ENCODE assay signal across 22 cellular contexts in genomic region chr15:58539548-58539947, GRCh38.
"Had no signal": no experiment of that assay in that cellular context is flagged by ENCODE, and none has a peak within 500 bp of the region (broad histone marks: within the 10 kb centered on the region; RNA-seq: fewer than 3 reads in every experiment).

No MANE protein-coding gene starts in this region.

- H3K36me3 ChIP-seq: breast epithelium, gastroesophageal sphincter, sigmoid colon, thoracic aorta had no signal

- ATAC-seq: activated CD8-positive, alpha-beta T cell treated with anti-CD3 and anti-CD28 coated beads for 36 hours; gastroesophageal sphincter; naive thymus-derived CD4-positive, alpha-beta T cell; T-cell had no signal

- H3K9me3 ChIP-seq: breast epithelium, gastroesophageal sphincter, sigmoid colon, thoracic aorta had no signal

- DNase-seq: activated CD4-positive, alpha-beta T cell treated with anti-CD3 and anti-CD28 coated beads, Interleukin-2, amount 10 ng/mL, durations not matched to agents 7 days and 5 days; activated CD4-positive, CD25-positive, alpha-beta regulatory T cell treated with anti-CD3 and anti-CD28 coated beads, Interleukin-2, amount 50 U/mL, for 72 hours; activated CD8-positive, alpha-beta T cell treated with anti-CD3 and anti-CD28 coated beads for 36 hours; activated naive CD4-positive, alpha-beta T cell; activated naive CD8-positive, alpha-beta T cell treated with anti-CD3 and anti-CD28 coated beads, Interleukin-2, amount 10 ng/mL, durations not matched to agents 7 days and 5 days; activated T-cell treated with anti-CD3 and anti-CD28 coated beads, Interleukin-2, amount 50 U/mL, for 24 hours; amniotic stem cell; cerebellar nuclear complex; cortex of kidney; hypothalamus; mesenchymal stem cell; naive thymus-derived CD4-positive, alpha-beta T cell; sigmoid colon; stimulated activated CD4-positive, alpha-beta T cell treated with anti-CD3 and anti-CD28 coated beads, Interleukin-2, amount 100 ng/mL, for 48 hours; stimulated activated CD8-positive, alpha-beta memory T cell treated with anti-CD3 and anti-CD28 coated beads, Interleukin-4, amount 100 ng/mL, for 48 hours; stimulated activated naive CD4-positive, alpha-beta T cell; T-cell had no signal

- H3K27me3 ChIP-seq: breast epithelium, gastroesophageal sphincter, sigmoid colon had no signal

- H3K4me3 ChIP-seq: breast epithelium, gastroesophageal sphincter, sigmoid colon, thoracic aorta had no signal

- H3K27ac ChIP-seq: breast epithelium, epithelial cell of prostate, gastroesophageal sphincter, sigmoid colon, thoracic aorta, VCaP had no signal

- H3K4me1 ChIP-seq: breast epithelium, gastroesophageal sphincter, sigmoid colon had no signal
